Comparison of ENCODE assay signal across 1 cellular context in genomic region chr20:3733119-3733995, GRCh38.
A peak's percentile ranks its signal among the peaks of the same experiment; 100 is the strongest.
TF ChIP-seq lines count a peak whose summit lies in the region.

No MANE protein-coding gene starts in this region.

TF ChIP-seq in HepG2, 621 proteins besides CTCF, POLR2A, EP300 and RAD21:
- TF ChIP-seq NFKB2 (CRISPR knock-in tag; IDR thresholded peaks at IDR 0.05; ENCODE audit: borderline replicate concordance) (peak; percentile 25; the same call in 1 of the 2 replicates), BORCS8-MEF2B (CRISPR knock-in tag; IDR thresholded peaks at IDR 0.05) (peak; percentile 12; the same call in 1 of the 2 replicates), ATAD3A (CRISPR knock-in tag; IDR thresholded peaks at IDR 0.05) (no peak), ZNF607 (CRISPR knock-in tag; IDR thresholded peaks at IDR 0.05; ENCODE audit: borderline replicate concordance) (no peak), PBX2 (CRISPR knock-in tag; IDR thresholded peaks at IDR 0.05) (no peak), ZNF724P (CRISPR knock-in tag; IDR thresholded peaks at IDR 0.05; ENCODE audit: borderline replicate concordance) (no peak), HES4 (CRISPR knock-in tag; IDR thresholded peaks at IDR 0.05; ENCODE audit: borderline replicate concordance) (0 out of 2 replicates have a peak, but pooled peaks have one; percentile 28)
- TF ChIP-seq, protein P1, sequence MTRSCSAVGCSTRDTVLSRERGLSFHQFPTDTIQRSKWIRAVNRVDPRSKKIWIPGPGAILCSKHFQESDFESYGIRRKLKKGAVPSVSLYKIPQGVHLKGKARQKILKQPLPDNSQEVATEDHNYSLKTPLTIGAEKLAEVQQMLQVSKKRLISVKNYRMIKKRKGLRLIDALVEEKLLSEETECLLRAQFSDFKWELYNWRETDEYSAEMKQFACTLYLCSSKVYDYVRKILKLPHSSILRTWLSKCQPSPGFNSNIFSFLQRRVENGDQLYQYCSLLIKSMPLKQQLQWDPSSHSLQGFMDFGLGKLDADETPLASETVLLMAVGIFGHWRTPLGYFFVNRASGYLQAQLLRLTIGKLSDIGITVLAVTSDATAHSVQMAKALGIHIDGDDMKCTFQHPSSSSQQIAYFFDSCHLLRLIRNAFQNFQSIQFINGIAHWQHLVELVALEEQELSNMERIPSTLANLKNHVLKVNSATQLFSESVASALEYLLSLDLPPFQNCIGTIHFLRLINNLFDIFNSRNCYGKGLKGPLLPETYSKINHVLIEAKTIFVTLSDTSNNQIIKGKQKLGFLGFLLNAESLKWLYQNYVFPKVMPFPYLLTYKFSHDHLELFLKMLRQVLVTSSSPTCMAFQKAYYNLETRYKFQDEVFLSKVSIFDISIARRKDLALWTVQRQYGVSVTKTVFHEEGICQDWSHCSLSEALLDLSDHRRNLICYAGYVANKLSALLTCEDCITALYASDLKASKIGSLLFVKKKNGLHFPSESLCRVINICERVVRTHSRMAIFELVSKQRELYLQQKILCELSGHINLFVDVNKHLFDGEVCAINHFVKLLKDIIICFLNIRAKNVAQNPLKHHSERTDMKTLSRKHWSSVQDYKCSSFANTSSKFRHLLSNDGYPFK (CRISPR knock-in tag; IDR thresholded peaks at IDR 0.05; ENCODE audit: borderline replicate concordance) = peak; percentile 51; the same call in 1 of the 2 replicates
- TF ChIP-seq, protein P2, sequence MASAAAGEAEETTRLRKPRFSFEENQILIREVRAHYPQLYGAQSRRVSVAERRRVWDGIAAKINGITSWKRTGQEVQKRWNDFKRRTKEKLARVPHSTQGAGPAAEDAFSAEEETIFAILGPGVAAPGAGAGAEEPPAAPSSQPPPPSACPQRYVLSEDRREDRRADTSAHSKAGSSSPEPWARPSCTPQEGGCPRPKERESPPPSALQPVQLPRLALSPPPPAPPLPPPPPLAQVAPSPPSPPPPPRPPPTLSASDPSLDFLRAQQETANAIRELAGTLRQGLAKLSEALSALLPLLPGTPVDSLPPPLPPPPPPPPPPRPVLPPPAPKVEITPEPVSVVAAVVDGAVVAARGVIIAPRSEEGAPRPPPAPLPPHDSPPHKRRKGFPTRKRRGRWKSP (CRISPR knock-in tag; IDR thresholded peaks at IDR 0.05) = no peak
- TF ChIP-seq, protein P3, sequence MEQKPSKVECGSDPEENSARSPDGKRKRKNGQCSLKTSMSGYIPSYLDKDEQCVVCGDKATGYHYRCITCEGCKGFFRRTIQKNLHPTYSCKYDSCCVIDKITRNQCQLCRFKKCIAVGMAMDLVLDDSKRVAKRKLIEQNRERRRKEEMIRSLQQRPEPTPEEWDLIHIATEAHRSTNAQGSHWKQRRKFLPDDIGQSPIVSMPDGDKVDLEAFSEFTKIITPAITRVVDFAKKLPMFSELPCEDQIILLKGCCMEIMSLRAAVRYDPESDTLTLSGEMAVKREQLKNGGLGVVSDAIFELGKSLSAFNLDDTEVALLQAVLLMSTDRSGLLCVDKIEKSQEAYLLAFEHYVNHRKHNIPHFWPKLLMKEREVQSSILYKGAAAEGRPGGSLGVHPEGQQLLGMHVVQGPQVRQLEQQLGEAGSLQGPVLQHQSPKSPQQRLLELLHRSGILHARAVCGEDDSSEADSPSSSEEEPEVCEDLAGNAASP (CRISPR knock-in tag; IDR thresholded peaks at IDR 0.05; ENCODE audit: borderline replicate concordance) = no peak
- TF ChIP-seq, protein P4, sequence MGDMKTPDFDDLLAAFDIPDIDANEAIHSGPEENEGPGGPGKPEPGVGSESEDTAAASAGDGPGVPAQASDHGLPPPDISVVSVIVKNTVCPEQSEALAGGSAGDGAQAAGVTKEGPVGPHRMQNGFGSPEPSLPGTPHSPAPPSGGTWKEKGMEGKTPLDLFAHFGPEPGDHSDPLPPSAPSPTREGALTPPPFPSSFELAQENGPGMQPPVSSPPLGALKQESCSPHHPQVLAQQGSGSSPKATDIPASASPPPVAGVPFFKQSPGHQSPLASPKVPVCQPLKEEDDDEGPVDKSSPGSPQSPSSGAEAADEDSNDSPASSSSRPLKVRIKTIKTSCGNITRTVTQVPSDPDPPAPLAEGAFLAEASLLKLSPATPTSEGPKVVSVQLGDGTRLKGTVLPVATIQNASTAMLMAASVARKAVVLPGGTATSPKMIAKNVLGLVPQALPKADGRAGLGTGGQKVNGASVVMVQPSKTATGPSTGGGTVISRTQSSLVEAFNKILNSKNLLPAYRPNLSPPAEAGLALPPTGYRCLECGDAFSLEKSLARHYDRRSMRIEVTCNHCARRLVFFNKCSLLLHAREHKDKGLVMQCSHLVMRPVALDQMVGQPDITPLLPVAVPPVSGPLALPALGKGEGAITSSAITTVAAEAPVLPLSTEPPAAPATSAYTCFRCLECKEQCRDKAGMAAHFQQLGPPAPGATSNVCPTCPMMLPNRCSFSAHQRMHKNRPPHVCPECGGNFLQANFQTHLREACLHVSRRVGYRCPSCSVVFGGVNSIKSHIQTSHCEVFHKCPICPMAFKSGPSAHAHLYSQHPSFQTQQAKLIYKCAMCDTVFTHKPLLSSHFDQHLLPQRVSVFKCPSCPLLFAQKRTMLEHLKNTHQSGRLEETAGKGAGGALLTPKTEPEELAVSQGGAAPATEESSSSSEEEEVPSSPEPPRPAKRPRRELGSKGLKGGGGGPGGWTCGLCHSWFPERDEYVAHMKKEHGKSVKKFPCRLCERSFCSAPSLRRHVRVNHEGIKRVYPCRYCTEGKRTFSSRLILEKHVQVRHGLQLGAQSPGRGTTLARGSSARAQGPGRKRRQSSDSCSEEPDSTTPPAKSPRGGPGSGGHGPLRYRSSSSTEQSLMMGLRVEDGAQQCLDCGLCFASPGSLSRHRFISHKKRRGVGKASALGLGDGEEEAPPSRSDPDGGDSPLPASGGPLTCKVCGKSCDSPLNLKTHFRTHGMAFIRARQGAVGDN (CRISPR knock-in tag; IDR thresholded peaks at IDR 0.05) = peak; percentile 9; the same call in 1 of the 2 replicates
TF ChIP-seq in HepG2: peak in this region for 5.
